ENCODE assay signal across 1 cellular context in the genomic region with DNA sequence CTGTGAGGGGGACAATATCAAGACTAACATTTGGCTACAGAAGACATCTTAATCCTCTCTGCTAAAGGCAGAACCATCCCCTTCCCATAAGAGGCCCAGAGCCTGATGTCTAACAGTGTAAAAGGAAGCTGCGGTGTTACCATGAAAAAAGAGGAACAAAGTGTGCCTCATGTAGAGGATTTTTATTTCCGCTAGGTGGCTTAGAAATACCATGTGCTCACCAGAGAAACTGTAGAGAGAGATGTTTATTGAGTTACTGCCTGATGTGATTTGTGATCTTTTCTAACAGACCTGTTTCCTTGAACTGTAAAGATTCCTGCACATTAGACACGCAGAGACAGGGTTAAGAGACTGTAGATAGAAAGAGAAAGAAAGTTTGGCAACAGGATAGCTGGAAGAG.
TF ChIP-seq lines count a peak whose summit lies in the region.

No MANE protein-coding gene starts in this region.

TF ChIP-seq in WTC11, 78 proteins besides CTCF, POLR2A, EP300 and RAD21 (continued from another document):
- TF ChIP-seq, protein P1, sequence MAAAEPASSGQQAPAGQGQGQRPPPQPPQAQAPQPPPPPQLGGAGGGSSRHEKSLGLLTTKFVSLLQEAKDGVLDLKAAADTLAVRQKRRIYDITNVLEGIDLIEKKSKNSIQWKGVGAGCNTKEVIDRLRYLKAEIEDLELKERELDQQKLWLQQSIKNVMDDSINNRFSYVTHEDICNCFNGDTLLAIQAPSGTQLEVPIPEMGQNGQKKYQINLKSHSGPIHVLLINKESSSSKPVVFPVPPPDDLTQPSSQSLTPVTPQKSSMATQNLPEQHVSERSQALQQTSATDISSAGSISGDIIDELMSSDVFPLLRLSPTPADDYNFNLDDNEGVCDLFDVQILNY (CRISPR knock-in tag; IDR thresholded peaks at IDR 0.05), result no peak
- TF ChIP-seq GABPB1 (CRISPR knock-in tag; IDR thresholded peaks at IDR 0.05), result no peak
- no peak for TF ChIP-seq FOXJ3 (CRISPR knock-in tag; IDR thresholded peaks at IDR 0.05; ENCODE audit: borderline replicate concordance)
- no peak for TF ChIP-seq CREM (CRISPR knock-in tag; IDR thresholded peaks at IDR 0.05)
- no peak for TF ChIP-seq ZNF416 (CRISPR knock-in tag; IDR thresholded peaks at IDR 0.05)
TF ChIP-seq in WTC11: peak in this region for 0.
